ENCODE assay signal across 8 cellular contexts in genomic region chr15:89119489-89120478, GRCh38. TPM values are rescaled to one million over a fixed set of nuclear protein-coding genes. Genes with fewer than 3 reads are reported as not detected.
DNase-seq lines count a peak whose midpoint lies in the region; ATAC-seq, FAIRE-seq and TF ChIP-seq lines count a peak whose summit lies in the region.

No MANE protein-coding gene starts in this region.

- H3K4me3 Mint-ChIP-seq in astrocyte (ENCODE audit: unreplicated experiment) (no peak overlapping the region), mesothelial cell of epicardium (no peak overlapping the region)

- H3K9me3 ChIP-seq in astrocyte (ENCODE audit: insufficient read depth, low read depth, low read length) (no peaks in the 10 kb centered on the region), right cardiac atrium (ENCODE audit: control insufficient read depth, low read length) (no peaks in the 10 kb centered on the region), stomach (no peaks in the 10 kb centered on the region)

- WGBS in right cardiac atrium, result 53% methylated on average over 12 of the region's 12 CpGs
- WGBS in stomach, 5 donors, result 28 to 46% (median 38%) methylated on average over 12 of the region's 12 CpGs

- no peak for TF ChIP-seq CTCF in astrocyte (IDR thresholded peaks at IDR 0.05; ENCODE audit: insufficient read depth, low read depth, low read length)
- no peak for TF ChIP-seq CTCF in stomach (IDR thresholded peaks at IDR 0.05)
- TF ChIP-seq CTCF in mesothelial cell of epicardium (IDR thresholded peaks at IDR 0.05; ENCODE audit: unreplicated experiment), result no peak

- peaks cover 14% of the 10 kb centered on the region for H3K79me2 ChIP-seq in astrocyte (ENCODE audit: insufficient read depth, low read length)

- H3K27ac ChIP-seq in astrocyte (ENCODE audit: low read depth, low read length) (peak overlapping the region; percentile 91), right cardiac atrium (ENCODE audit: low read length) (peak overlapping the region; percentile 46), stomach (peak overlapping the region; percentile 82 to 95 (median 89))

- no peak overlapping the region for H2AFZ ChIP-seq in astrocyte (ENCODE audit: low read depth, low read length)

- peaks cover 55% of the 10 kb centered on the region for H3K4me1 ChIP-seq in astrocyte (ENCODE audit: insufficient read depth, low read length)
- peaks cover 12% of the 10 kb centered on the region for H3K4me1 ChIP-seq in right cardiac atrium (ENCODE audit: control insufficient read depth, insufficient read depth, low read length)
- H3K4me1 ChIP-seq in stomach, result peaks cover 65 to 95% (median 85%) of the 10 kb centered on the region in 4 donors

- intact Hi-C loops in right cardiac atrium (cut with DNase I) (no loop called here), stomach (cut with DNase I; ENCODE audit: low total_unique reads) (no loop called here)

- H3K4me1 Mint-ChIP-seq in astrocyte (ENCODE audit: low read depth, unreplicated experiment) (peaks cover 34% of the 10 kb centered on the region), mesothelial cell of epicardium (peaks cover 4% of the 10 kb centered on the region)

- no peak for FAIRE-seq in astrocyte (lab: Jason Lieb, UNC)

- DNase-seq in NCI-H510A treated with DMSO at 0.1 percent for 48 hours (lab: John Stamatoyannopoulos, UW) (peak; percentile 41), NCI-H510A (lab: John Stamatoyannopoulos, UW) (no peak), astrocyte (ENCODE audit: low read depth) (peak; percentile 46), right cardiac atrium (peak in 2 of 3 donors; percentile 48 to 75), stomach (no peak), mesothelial cell of epicardium (ENCODE audit: low spot score in 2 of 2, unreplicated experiment in 2 of 2) (no peak), SKM-1 treated with dmso at 0.1 percent for 144 hours (lab: John Stamatoyannopoulos, UW; ENCODE audit: unreplicated experiment) (no peak)

- H3K4me2 ChIP-seq in astrocyte (ENCODE audit: low read length), result peak overlapping the region; percentile 30

- no peak overlapping the region for H3K4me3 ChIP-seq in astrocyte (ENCODE audit: insufficient read depth, low read depth, low read length)
- H3K4me3 ChIP-seq in right cardiac atrium (ENCODE audit: low read length), result no peak overlapping the region
- no peak overlapping the region for H3K4me3 ChIP-seq in stomach

- peak; percentile 50 to 77 for ATAC-seq in right cardiac atrium
- ATAC-seq in GM18868 (IDR thresholded peaks at IDR 0.05; ENCODE audit: unreplicated experiment), result no peak

- H3K27me3 ChIP-seq in astrocyte (ENCODE audit: insufficient read depth, low read length) (no peaks in the 10 kb centered on the region), right cardiac atrium (ENCODE audit: control insufficient read depth, insufficient read depth) (no peaks in the 10 kb centered on the region), stomach (no peaks in the 10 kb centered on the region)

- no peak for TF ChIP-seq EP300 in stomach (IDR thresholded peaks at IDR 0.05)

- H3K36me3 Mint-ChIP-seq in astrocyte (ENCODE audit: low read depth, unreplicated experiment) (peaks cover 10% of the 10 kb centered on the region), mesothelial cell of epicardium (peaks cover 11% of the 10 kb centered on the region)

- no peaks in the 10 kb centered on the region for H3K27me3 Mint-ChIP-seq in astrocyte (ENCODE audit: low read depth, unreplicated experiment)
- H3K27me3 Mint-ChIP-seq in mesothelial cell of epicardium (ENCODE audit: low read depth), result no peaks in the 10 kb centered on the region

- H3K36me3 ChIP-seq in astrocyte (ENCODE audit: insufficient read depth, low read length) (peaks cover 19% of the 10 kb centered on the region), stomach (peaks cover 16 to 76% (median 62%) of the 10 kb centered on the region in 4 donors)

- H4K20me1 ChIP-seq in astrocyte (ENCODE audit: insufficient read depth, low read length), result no peaks in the 10 kb centered on the region

- H3K9ac ChIP-seq in astrocyte (ENCODE audit: low read length), result peak overlapping the region; percentile 75

- no peak overlapping the region for H3K27ac Mint-ChIP-seq in astrocyte (ENCODE audit: unreplicated experiment)
- no peak overlapping the region for H3K27ac Mint-ChIP-seq in mesothelial cell of epicardium

- TF ChIP-seq POLR2A in stomach (IDR thresholded peaks at IDR 0.05), result no peak

- H3K9me3 Mint-ChIP-seq in astrocyte (ENCODE audit: unreplicated experiment) (no peaks in the 10 kb centered on the region), mesothelial cell of epicardium (no peaks in the 10 kb centered on the region)

RNA-seq across cellular contexts. Expression of gene ABHD2, which starts 31.5 kb away (rescaled TPM):
- total RNA-seq in astrocyte (41.3 and 50.3 TPM in 2 replicates), right cardiac atrium (100 to 1,000 TPM; 108 to 179 (median 114) TPM), stomach (100 to 1,000 TPM in 4 of 5 donors, 10 to 100 TPM in 1; 16.5 to 192 (median 148) TPM), mesothelial cell of epicardium (33.7 to 39.7 TPM (median 39.1 TPM) in 3 replicates)
- polyA plus RNA-seq in right cardiac atrium (21.8 TPM), stomach (10 to 100 TPM in 1 of 3 donors, 1 to 10 TPM in 2; 5.1 to 16.9 (median 8.9) TPM)

Comparison
In these comparisons a context has a peak if more than half of its experiments do, and no peak if none do; other contexts are left out.
1. DNase-seq: peak in NCI-H510A treated with DMSO at 0.1 percent for 48 hours (single experiment), astrocyte (single experiment) and right cardiac atrium (2 of 3); none in NCI-H510A (single experiment), stomach (single experiment), mesothelial cell of epicardium (0 of 2) and SKM-1 treated with dmso at 0.1 percent for 144 hours (single experiment).
2. Peak in every context shown above with its lines, with median percentiles within 50 percentile points of each other: H3K27ac ChIP-seq.